12 cellular contexts compared by ENCODE assay signal in genomic region chr10:29598861-29599311, GRCh38. TPM values are rescaled to one million over a fixed set of nuclear protein-coding genes. Genes with fewer than 3 reads are reported as not detected.
DNase-seq lines count a peak whose midpoint lies in the region; ATAC-seq, FAIRE-seq and TF ChIP-seq lines count a peak whose summit lies in the region.
"Had no signal": no experiment of that assay in that cellular context is flagged by ENCODE, and none has a peak within 500 bp of the region (broad histone marks: within the 10 kb centered on the region; RNA-seq: fewer than 3 reads in every experiment).

No MANE protein-coding gene starts in this region.

- no peaks in the 10 kb centered on the region for H3K9me2 ChIP-seq in GM23248 (ENCODE audit: insufficient read depth)

- peak overlapping the region; percentile 1; the same call in 1 of the 2 replicates for H3K4me3 ChIP-seq in GM23248
- no peak overlapping the region for H3K4me3 ChIP-seq in keratinocyte (ENCODE audit: control insufficient read depth in 2 of 3, extremely low read depth in 1 of 3, insufficient read depth in 2 of 3, low read depth in 1 of 3, low read length in 3 of 3)
- H3K4me3 ChIP-seq in skeletal muscle tissue (ENCODE audit: low read length in 3 of 3): peak overlapping the region in 2 of 3 donors; percentile 30 to 41

- H3K9me3 ChIP-seq in GM23248 (ENCODE audit: low read depth) (no peaks in the 10 kb centered on the region), keratinocyte (ENCODE audit: control insufficient read depth, low read depth, low read length) (no peaks in the 10 kb centered on the region), skeletal muscle tissue (ENCODE audit: control insufficient read depth in 3 of 3, low read length in 3 of 3) (no peaks in the 10 kb centered on the region)

- H3K36me3 ChIP-seq in GM23248 (ENCODE audit: low read depth) (no peaks in the 10 kb centered on the region), keratinocyte (ENCODE audit: control insufficient read depth in 2 of 2, extremely low read depth in 1 of 2, insufficient read depth in 2 of 2, low read length in 2 of 2) (peaks cover 0 to 7% of the 10 kb centered on the region in 2 experiments), skeletal muscle tissue (ENCODE audit: control insufficient read depth in 3 of 3, insufficient read depth in 3 of 3, low read length in 3 of 3) (peaks cover 0 to 3% (median 0%) of the 10 kb centered on the region in 3 donors)

- dilution Hi-C loops in keratinocyte (cut with MboI; ENCODE audit: extremely low pct_ligation_motif_present, low sequenced_read_pairs): no loop called here

- H3K4me1 ChIP-seq in GM23248 (ENCODE audit: insufficient read depth): peaks cover 33% of the 10 kb centered on the region
- H3K4me1 ChIP-seq in keratinocyte (ENCODE audit: control insufficient read depth, extremely low read depth, insufficient read depth, low read length): peaks cover 23% of the 10 kb centered on the region
- H3K4me1 ChIP-seq in skeletal muscle tissue (ENCODE audit: control insufficient read depth in 3 of 3, insufficient read depth in 3 of 3, low read length in 3 of 3): peaks cover 63 to 90% (median 85%) of the 10 kb centered on the region in 3 donors

- H3F3A ChIP-seq in GM23248 (ENCODE audit: insufficient read depth): peaks cover 30% of the 10 kb centered on the region; the same call in 1 of the 2 replicates

- H3K9me1 ChIP-seq in keratinocyte (ENCODE audit: control insufficient read depth, extremely low read depth, insufficient read depth, low read length): no peaks in the 10 kb centered on the region

- FAIRE-seq in keratinocyte (lab: Jason Lieb, UNC): peak; percentile 87

- no peaks in the 10 kb centered on the region for H4K20me1 ChIP-seq in GM23248 (ENCODE audit: insufficient read depth)
- no peaks in the 10 kb centered on the region for H4K20me1 ChIP-seq in keratinocyte (ENCODE audit: control insufficient read depth, extremely low read depth, insufficient read depth, low read length)

- H2AFZ ChIP-seq in GM23248 (peak overlapping the region; percentile 13), keratinocyte (ENCODE audit: control insufficient read depth, low read length) (no peak overlapping the region)

- TF ChIP-seq CTCF in keratinocyte (optimal IDR thresholded peaks at IDR 0.05 in 1 of 3, IDR thresholded peaks at IDR 0.05 in 1 of 3, conservative IDR thresholded peaks at IDR 0.05 in 1 of 3; ENCODE audit: extremely low read depth in 1 of 3, insufficient read depth in 2 of 3, low read length in 3 of 3): no peak

- H3K27me3 ChIP-seq in GM23248 (replicated peaks; ENCODE audit: insufficient read depth) (no peaks in the 10 kb centered on the region), keratinocyte (ENCODE audit: control insufficient read depth, extremely low read depth, insufficient read depth, low read length) (no peaks in the 10 kb centered on the region), skeletal muscle tissue (ENCODE audit: control insufficient read depth in 3 of 3, insufficient read depth in 3 of 3, low read length in 3 of 3) (no peaks in the 10 kb centered on the region)

- DNase-seq in GM23248: peak; percentile 70
- DNase-seq in dedifferentiated amniotic fluid mesenchymal stem cell (ENCODE audit: extremely low spot score): peak; percentile 98
- no peak for DNase-seq in keratinocyte (ENCODE audit: low read depth, low spot score)
- no peak for DNase-seq in islet precursor cell
- DNase-seq in NCI-H187 (lab: John Stamatoyannopoulos, UW): no peak
- DNase-seq in MV-4-11 (lab: John Stamatoyannopoulos, UW): no peak
- DNase-seq: activated T-cell treated with anti-CD3 and anti-CD28 coated beads, Interleukin-2, amount 50 U/mL, for 48 hours; CD4-positive, alpha-beta memory T cell; effector CD8-positive, alpha-beta T cell; H9 had no signal

- in situ Hi-C loops in GM23248 (cut with MboI): no loop called here

- 24 to 28% methylated on average over 6 of the region's 6 CpGs for WGBS in GM23248 (ENCODE audit: low coverage in 1 of 2, low lambda C conversion rate in 2 of 2, missing lambda C conversion rate in 2 of 2), 2 experiments

- peak overlapping the region; percentile 45 for H3K9ac ChIP-seq in GM23248
- peak overlapping the region; percentile 57 for H3K9ac ChIP-seq in keratinocyte (ENCODE audit: control insufficient read depth, extremely low read depth, insufficient read depth, low read length)
- peak overlapping the region; percentile 41 to 66 (median 45) for H3K9ac ChIP-seq in skeletal muscle tissue (ENCODE audit: low read depth in 1 of 3, low read length in 3 of 3)

- H3K27ac ChIP-seq in GM23248 (peak overlapping the region; percentile 60), keratinocyte (ENCODE audit: control insufficient read depth, insufficient read depth, low read length) (peak overlapping the region; percentile 71), skeletal muscle tissue (ENCODE audit: low read depth, low read length) (peak overlapping the region; percentile 84)

- ATAC-seq in GM18498 (IDR thresholded peaks at IDR 0.05; ENCODE audit: unreplicated experiment): no peak

- H3K4me2 ChIP-seq in GM23248 (ENCODE audit: unreplicated experiment) (peak overlapping the region; percentile 39), keratinocyte (ENCODE audit: control insufficient read depth, extremely low read depth, insufficient read depth, low read depth, low read length) (peak overlapping the region; percentile 55)

- H3K79me2 ChIP-seq in GM23248 (ENCODE audit: insufficient read depth) (no peaks in the 10 kb centered on the region), keratinocyte (ENCODE audit: control insufficient read depth, insufficient read depth, low read length) (peaks cover 7% of the 10 kb centered on the region)

RNA-seq across cellular contexts. Expression of gene SVIL, which starts 35.9 kb away (rescaled TPM):
- total RNA-seq in GM23248 (2014; rRNA removed; shearing (Covaris generic)): 6.6 and 7.3 TPM in 2 replicates
- polyA plus RNA-seq in GM23248 (2016; fragmentation: Nextera tagmentation; extraction: Ambion mirVana): 5.9 and 11.0 TPM in 2 replicates
- polyA plus RNA-seq in keratinocyte: 12.0 to 24.0 TPM (median 16.2 TPM) in 3 replicates
- 54.2 TPM for polyA plus RNA-seq in keratinocyte (2011; ENCODE audit: low read depth)
- polyA plus RNA-seq in keratinocyte (2011; cell fraction: cytosol; rRNA removed): 14.1 and 14.5 TPM in 2 replicates
- 54.5 and 61.4 TPM in 2 replicates for polyA plus RNA-seq in keratinocyte (2011; cell fraction: nucleus; rRNA removed)
- polyA plus RNA-seq in keratinocyte (2012; ENCODE audit: low replicate concordance): 21.1 and 27.6 TPM in 2 replicates
- 23.1 to 93.4 TPM (median 35.1 TPM) in 3 replicates for polyA minus RNA-seq in keratinocyte
- polyA minus RNA-seq in keratinocyte (2011; cell fraction: cytosol; rRNA and poly(A)+ RNA removed): 29.7 TPM
- polyA minus RNA-seq in keratinocyte (2011; cell fraction: nucleus; rRNA and poly(A)+ RNA removed): 54.7 and 104 TPM in 2 replicates
- total RNA-seq in skeletal muscle tissue: 153 TPM

Comparison
In these comparisons a context has a peak if more than half of its experiments do, and no peak if none do; other contexts are left out.
1. DNase-seq: peak in GM23248 (single experiment) and dedifferentiated amniotic fluid mesenchymal stem cell (single experiment); none in keratinocyte (single experiment), islet precursor cell (single experiment), NCI-H187 (0 of 2) and MV-4-11 (single experiment).
2. H3K4me3 ChIP-seq: peak in GM23248 (single experiment) and skeletal muscle tissue (2 of 3); none in keratinocyte (0 of 3).
3. RNA of gene SVIL, which starts 35.9 kb away (total RNA-seq): 153 TPM in skeletal muscle tissue (single experiment); 6.6 to 7.3 TPM in GM23248; every median in the first group is over 10 times any median in the second.
4. Peak in every context shown above with its lines, with median percentiles within 50 percentile points of each other: H3K27ac ChIP-seq and H3K9ac ChIP-seq.